In the genomic region with DNA sequence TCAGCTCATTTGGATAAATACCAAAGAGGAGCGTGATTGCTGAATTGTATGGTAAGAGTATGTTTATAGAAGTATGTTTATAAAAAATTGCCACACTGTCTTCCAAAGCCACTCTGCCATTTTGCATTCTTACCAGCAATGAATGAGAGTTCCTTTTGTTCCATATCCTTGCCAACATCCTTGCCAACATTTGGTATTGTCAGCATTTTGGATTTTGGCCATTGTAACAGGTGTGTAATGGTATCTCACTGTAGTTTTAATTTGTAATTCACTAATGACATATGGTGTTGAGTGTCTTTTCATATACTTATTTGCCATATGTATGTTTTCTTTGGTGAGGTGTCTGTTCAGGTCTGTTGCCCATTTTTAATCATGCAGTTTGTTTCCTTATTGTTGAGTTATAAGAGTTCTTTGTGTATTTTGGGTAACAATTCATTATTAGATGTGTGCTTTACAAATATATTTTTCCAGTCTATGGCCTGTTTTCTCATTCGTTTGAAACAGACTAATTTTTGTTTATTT, we compare ENCODE assay signal across 28 cellular contexts.
"Had no signal": no experiment of that assay in that cellular context is flagged by ENCODE, and none has a peak within 500 bp of the region (broad histone marks: within the 10 kb centered on the region; RNA-seq: fewer than 3 reads in every experiment).

No MANE protein-coding gene starts in this region.

- DNase-seq: activated CD4-positive, alpha-beta memory T cell treated with anti-CD3 and anti-CD28 coated beads, Interleukin-2, amount 10 ng/mL, durations not matched to agents 7 days and 5 days; activated CD4-positive, alpha-beta T cell treated with anti-CD3 and anti-CD28 coated beads for 36 hours; activated CD4-positive, alpha-beta T cell treated with anti-CD3 and anti-CD28 coated beads, Interleukin-2, amount 10 ng/mL, durations not matched to agents 7 days and 5 days; activated CD4-positive, alpha-beta T cell treated with anti-CD3 and anti-CD28 coated beads, Interleukin-2, amount 50 U/mL, for 4 hours; activated CD4-positive, CD25-positive, alpha-beta regulatory T cell; activated CD4-positive, CD25-positive, alpha-beta regulatory T cell treated with anti-CD3 and anti-CD28 coated beads, Interleukin-2, amount 50 U/mL, for 72 hours; activated effector memory CD4-positive, alpha-beta T cell treated with Interleukin-2 at 50 U/mL for 16 hours; activated gamma-delta T cell treated with Interleukin-2 at 50 U/mL for 16 hours; activated naive CD4-positive, alpha-beta T cell treated with anti-CD3 and anti-CD28 coated beads, Interleukin-2, amount 50 U/mL, for 16 hours; activated naive CD4-positive, alpha-beta T cell treated with Interleukin-2 at 50 U/mL for 16 hours; activated T-cell treated with anti-CD3 and anti-CD28 coated beads, Interleukin-2, amount 50 U/mL, for 4 hours; amniotic stem cell; anterior cingulate cortex; brain microvascular endothelial cell; cortex of kidney; dermis blood vessel endothelial cell; effector CD4-positive, alpha-beta T cell; effector memory CD8-positive, alpha-beta T cell; esophagus squamous epithelium; foreskin melanocyte; heart right ventricle; T-helper 2 cell had no signal

- H3K27ac ChIP-seq: brain microvascular endothelial cell, epithelial cell of prostate, esophagus squamous epithelium, gastroesophageal sphincter, heart right ventricle, hepatocyte had no signal

- H3K9me3 ChIP-seq: gastroesophageal sphincter had no signal

- H3K27ac Mint-ChIP-seq: activated CD4-positive, alpha-beta memory T cell treated with anti-CD3 and anti-CD28 coated beads, Interleukin-2, amount 10 ng/mL, durations not matched to agents 7 days and 5 days; activated CD4-positive, alpha-beta T cell treated with anti-CD3 and anti-CD28 coated beads for 36 hours; activated CD4-positive, alpha-beta T cell treated with anti-CD3 and anti-CD28 coated beads, Interleukin-2, amount 10 ng/mL, durations not matched to agents 7 days and 5 days; activated naive CD8-positive, alpha-beta T cell; activated T-helper 17 cell treated with anti-CD3 and anti-CD28 coated beads, Interleukin-2, amount 50 U/mL, for 72 hours; effector memory CD8-positive, alpha-beta T cell had no signal

- H3K27me3 Mint-ChIP-seq: activated CD4-positive, alpha-beta memory T cell treated with anti-CD3 and anti-CD28 coated beads, Interleukin-2, amount 10 ng/mL, durations not matched to agents 7 days and 5 days; activated CD4-positive, alpha-beta T cell treated with anti-CD3 and anti-CD28 coated beads for 36 hours; activated CD4-positive, alpha-beta T cell treated with anti-CD3 and anti-CD28 coated beads, Interleukin-2, amount 10 ng/mL, durations not matched to agents 7 days and 5 days; activated naive CD8-positive, alpha-beta T cell; activated T-helper 17 cell treated with anti-CD3 and anti-CD28 coated beads, Interleukin-2, amount 50 U/mL, for 72 hours; central memory CD8-positive, alpha-beta T cell; effector memory CD8-positive, alpha-beta T cell had no signal

- H3K4me3 ChIP-seq: esophagus squamous epithelium, gastroesophageal sphincter, heart right ventricle, hepatocyte had no signal

- ATAC-seq: activated CD4-positive, alpha-beta T cell treated with anti-CD3 and anti-CD28 coated beads for 36 hours; activated T-cell treated with anti-CD3 and anti-CD28 coated beads, Interleukin-2, amount 50 U/mL, for 4 hours; activated T-helper 17 cell treated with anti-CD3 and anti-CD28 coated beads, Interleukin-2, amount 50 U/mL, for 72 hours; effector memory CD8-positive, alpha-beta T cell; gastroesophageal sphincter; heart right ventricle had no signal

- H3K27me3 ChIP-seq: brain microvascular endothelial cell, esophagus squamous epithelium, gastroesophageal sphincter, heart right ventricle, hepatocyte had no signal

- H3K4me1 ChIP-seq: esophagus squamous epithelium, gastroesophageal sphincter, heart right ventricle had no signal

- H3K4me3 Mint-ChIP-seq: activated CD4-positive, alpha-beta memory T cell treated with anti-CD3 and anti-CD28 coated beads, Interleukin-2, amount 10 ng/mL, durations not matched to agents 7 days and 5 days; activated CD4-positive, alpha-beta T cell treated with anti-CD3 and anti-CD28 coated beads for 36 hours; activated CD4-positive, alpha-beta T cell treated with anti-CD3 and anti-CD28 coated beads, Interleukin-2, amount 10 ng/mL, durations not matched to agents 7 days and 5 days; activated naive CD8-positive, alpha-beta T cell; activated T-cell treated with anti-CD3 and anti-CD28 coated beads, Interleukin-2, amount 50 U/mL, for 4 hours; activated T-helper 17 cell treated with anti-CD3 and anti-CD28 coated beads, Interleukin-2, amount 50 U/mL, for 72 hours; central memory CD8-positive, alpha-beta T cell; effector memory CD8-positive, alpha-beta T cell had no signal

- H3K4me1 Mint-ChIP-seq: activated CD4-positive, alpha-beta memory T cell treated with anti-CD3 and anti-CD28 coated beads, Interleukin-2, amount 10 ng/mL, durations not matched to agents 7 days and 5 days; activated CD4-positive, alpha-beta T cell treated with anti-CD3 and anti-CD28 coated beads for 36 hours; activated CD4-positive, alpha-beta T cell treated with anti-CD3 and anti-CD28 coated beads, Interleukin-2, amount 10 ng/mL, durations not matched to agents 7 days and 5 days; activated T-helper 17 cell treated with anti-CD3 and anti-CD28 coated beads, Interleukin-2, amount 50 U/mL, for 72 hours; central memory CD8-positive, alpha-beta T cell had no signal

- H3K36me3 ChIP-seq: brain microvascular endothelial cell, gastroesophageal sphincter had no signal
